ENCODE assay signal across 19 cellular contexts in genomic region chr12:47184813-47185212, GRCh38.
DNase-seq lines count a peak whose midpoint lies in the region; ATAC-seq, FAIRE-seq and TF ChIP-seq lines count a peak whose summit lies in the region.
"Had no signal": no experiment of that assay in that cellular context is flagged by ENCODE, and none has a peak within 500 bp of the region (broad histone marks: within the 10 kb centered on the region; RNA-seq: fewer than 3 reads in every experiment).

No MANE protein-coding gene starts in this region.

- TF ChIP-seq CTCF in keratinocyte (optimal IDR thresholded peaks at IDR 0.05 in 1 of 3, IDR thresholded peaks at IDR 0.05 in 1 of 3, conservative IDR thresholded peaks at IDR 0.05 in 1 of 3; ENCODE audit: extremely low read depth in 1 of 3, insufficient read depth in 2 of 3, low read length in 3 of 3), result no peak
- TF ChIP-seq CTCF in upper lobe of right lung (IDR thresholded peaks at IDR 0.05), result no peak

- no peaks in the 10 kb centered on the region for H3K36me3 ChIP-seq in keratinocyte (ENCODE audit: control insufficient read depth in 2 of 2, extremely low read depth in 1 of 2, insufficient read depth in 2 of 2, low read length in 2 of 2)
- no peaks in the 10 kb centered on the region for H3K36me3 ChIP-seq in upper lobe of right lung
- H3K36me3 ChIP-seq: SJCRH30 had no signal

- H3K27ac Mint-ChIP-seq in activated T-helper 17 cell treated with anti-CD3 and anti-CD28 coated beads, Interleukin-2, amount 50 U/mL, for 72 hours, result no peak overlapping the region
- H3K27ac Mint-ChIP-seq: T-helper 2 cell treated with Interferon-gamma antibody and Interleukin-4, amounts not matched to agents 5 μg/mL and 100 μg/mL, for 36 hours had no signal

- H3K4me2 ChIP-seq in keratinocyte (ENCODE audit: control insufficient read depth, extremely low read depth, insufficient read depth, low read depth, low read length), result peak overlapping the region; percentile 3

- no peak overlapping the region for H3K9ac ChIP-seq in keratinocyte (ENCODE audit: control insufficient read depth, extremely low read depth, insufficient read depth, low read length)

- H3K4me1 ChIP-seq in keratinocyte (ENCODE audit: control insufficient read depth, extremely low read depth, insufficient read depth, low read length), result peaks cover 17% of the 10 kb centered on the region
- H3K4me1 ChIP-seq in upper lobe of right lung, result peaks cover 17% of the 10 kb centered on the region
- H3K4me1 ChIP-seq: SJCRH30 had no signal

- H3K27me3 ChIP-seq in keratinocyte (ENCODE audit: control insufficient read depth, extremely low read depth, insufficient read depth, low read length) (no peaks in the 10 kb centered on the region), upper lobe of right lung (no peaks in the 10 kb centered on the region)
- H3K27me3 ChIP-seq: SJCRH30, testis had no signal

- intact Hi-C loops in upper lobe of right lung (cut with DNase I), result no loop called here

- H3K9me1 ChIP-seq in keratinocyte (ENCODE audit: control insufficient read depth, extremely low read depth, insufficient read depth, low read length), result no peaks in the 10 kb centered on the region

- peak; percentile 62 for ATAC-seq in upper lobe of right lung
- no peak for ATAC-seq in GM19324 (IDR thresholded peaks at IDR 0.05; ENCODE audit: low FRiP score, unreplicated experiment)
- ATAC-seq in activated T-helper 17 cell treated with anti-CD3 and anti-CD28 coated beads, Interleukin-2, amount 50 U/mL, for 72 hours (replicated peaks), result no peak
- ATAC-seq: HepG2 had no signal

- H3K4me1 Mint-ChIP-seq in activated T-helper 17 cell treated with anti-CD3 and anti-CD28 coated beads, Interleukin-2, amount 50 U/mL, for 72 hours, result peaks cover 27% of the 10 kb centered on the region

- no peaks in the 10 kb centered on the region for H4K20me1 ChIP-seq in keratinocyte (ENCODE audit: control insufficient read depth, extremely low read depth, insufficient read depth, low read length)

- H2AFZ ChIP-seq in keratinocyte (ENCODE audit: control insufficient read depth, low read length), result peak overlapping the region; percentile 35

- H3K36me3 Mint-ChIP-seq in activated T-helper 17 cell treated with anti-CD3 and anti-CD28 coated beads, Interleukin-2, amount 50 U/mL, for 72 hours (ENCODE audit: low read depth), result peaks cover 34% of the 10 kb centered on the region

- no peaks in the 10 kb centered on the region for H3K79me2 ChIP-seq in keratinocyte (ENCODE audit: control insufficient read depth, insufficient read depth, low read length)

- no peaks in the 10 kb centered on the region for H3K27me3 Mint-ChIP-seq in activated T-helper 17 cell treated with anti-CD3 and anti-CD28 coated beads, Interleukin-2, amount 50 U/mL, for 72 hours

- no peak overlapping the region for H3K4me3 Mint-ChIP-seq in activated T-helper 17 cell treated with anti-CD3 and anti-CD28 coated beads, Interleukin-2, amount 50 U/mL, for 72 hours
- H3K4me3 Mint-ChIP-seq: T-helper 2 cell treated with Interferon-gamma antibody and Interleukin-4, amounts not matched to agents 5 μg/mL and 100 μg/mL, for 36 hours had no signal

- H3K4me3 ChIP-seq in keratinocyte (ENCODE audit: control insufficient read depth in 2 of 3, extremely low read depth in 1 of 3, insufficient read depth in 2 of 3, low read depth in 1 of 3, low read length in 3 of 3) (no peak overlapping the region), upper lobe of right lung (no peak overlapping the region)
- H3K4me3 ChIP-seq: SJCRH30, testis had no signal

- peak; percentile 89 for FAIRE-seq in keratinocyte (lab: Jason Lieb, UNC)
- FAIRE-seq: A204.1, HepG2 had no signal

- dilution Hi-C loops in keratinocyte (cut with MboI; ENCODE audit: extremely low pct_ligation_motif_present, low sequenced_read_pairs), result no loop called here

- no peaks in the 10 kb centered on the region for H3K9me3 ChIP-seq in keratinocyte (ENCODE audit: control insufficient read depth, low read depth, low read length)
- H3K9me3 ChIP-seq in upper lobe of right lung, result no peaks in the 10 kb centered on the region
- H3K9me3 ChIP-seq: SJCRH30, testis had no signal

- no peaks in the 10 kb centered on the region for H3K9me3 Mint-ChIP-seq in activated T-helper 17 cell treated with anti-CD3 and anti-CD28 coated beads, Interleukin-2, amount 50 U/mL, for 72 hours
- H3K9me3 Mint-ChIP-seq: T-helper 2 cell treated with Interferon-gamma antibody and Interleukin-4, amounts not matched to agents 5 μg/mL and 100 μg/mL, for 36 hours had no signal

- DNase-seq in SIG-M5 treated with dmso at 0.1 percent for 504 hours (lab: John Stamatoyannopoulos, UW; ENCODE audit: unreplicated experiment), result peak; percentile 17
- DNase-seq in SIG-M5 (lab: John Stamatoyannopoulos, UW), result no peak
- DNase-seq in amniotic epithelial cell (ENCODE audit: low read depth), result peak; percentile 28
- DNase-seq in keratinocyte (ENCODE audit: low read depth, low spot score), result peak; percentile 9
- no peak for DNase-seq in upper lobe of right lung
- DNase-seq in HuH-7.5 (ENCODE audit: low spot score), result no peak
- DNase-seq: amygdala, GOT3, hippocampal formation, MM.1S, NCI-H146, NCI-H345, SJCRH30, testis had no signal

- H3K27ac ChIP-seq in keratinocyte (ENCODE audit: control insufficient read depth, insufficient read depth, low read length), result peak overlapping the region; percentile 65
- H3K27ac ChIP-seq in upper lobe of right lung, result no peak overlapping the region
- H3K27ac ChIP-seq: SJCRH30, testis had no signal

Comparison
In these comparisons a context has a peak if more than half of its experiments do, and no peak if none do; other contexts are left out.
1. DNase-seq: peak in SIG-M5 treated with dmso at 0.1 percent for 504 hours (single experiment), amniotic epithelial cell (single experiment) and keratinocyte (single experiment); none in SIG-M5 (single experiment), upper lobe of right lung (single experiment) and HuH-7.5 (single experiment).